Comparison of ENCODE assay signal across 7 cellular contexts in the genomic region with DNA sequence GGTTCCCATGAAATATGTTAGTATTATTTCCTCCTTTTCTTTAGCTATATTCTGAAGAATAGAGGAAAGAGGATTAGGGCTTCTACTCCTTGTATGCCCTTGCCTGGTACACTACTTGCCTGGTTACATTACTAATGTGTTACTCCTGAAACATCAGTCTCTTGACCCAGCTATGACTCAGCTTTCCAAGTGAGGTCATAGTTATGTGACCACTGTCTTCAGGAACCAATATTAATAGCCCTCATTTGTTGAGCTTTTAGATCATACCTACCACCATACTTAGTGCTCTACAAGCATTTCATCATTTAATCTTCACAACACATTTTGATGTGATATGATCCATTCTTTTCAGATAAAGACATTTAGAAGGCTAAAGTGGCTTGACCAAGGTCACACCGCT.
DNase-seq lines count a peak whose midpoint lies in the region; ATAC-seq and TF ChIP-seq lines count a peak whose summit lies in the region.

No MANE protein-coding gene starts in this region.

- peak overlapping the region; percentile 96 for H3K4me3 ChIP-seq in thoracic aorta

- ATAC-seq in GM21367 (IDR thresholded peaks at IDR 0.05; ENCODE audit: unreplicated experiment) (peak; percentile 49), HG03565 (IDR thresholded peaks at IDR 0.05; ENCODE audit: unreplicated experiment) (peak; percentile 51), esophagus mucosa (peak; percentile 66), thoracic aorta (ENCODE audit: insufficient number of reproducible peaks, low FRiP score, low read depth) (peak; percentile 46)

- no peak for TF ChIP-seq CTCF in thoracic aorta (IDR thresholded peaks at IDR 0.05)

- peaks cover 16 to 39% of the 10 kb centered on the region in 2 donors for H3K4me1 ChIP-seq in thoracic aorta (ENCODE audit: control insufficient read depth in 1 of 2, low read depth in 2 of 2)

- DNase-seq in thoracic aorta (ENCODE audit: low spot score) (peak; percentile 25), occipital lobe (lab: John Stamatoyannopoulos, UW) (no peak)
- DNase-seq in activated CD8-positive, alpha-beta memory T cell treated with anti-CD3 and anti-CD28 coated beads for 24 hours, result no peak
- DNase-seq in stimulated activated CD4-positive, alpha-beta T cell treated with anti-CD3 and anti-CD28 coated beads, Interleukin-4, amount 100 ng/mL, for 4 hours, result no peak

- no peaks in the 10 kb centered on the region for H3K9me3 ChIP-seq in thoracic aorta

- H3K27me3 ChIP-seq in thoracic aorta (replicated peaks; ENCODE audit: insufficient read depth), result no peaks in the 10 kb centered on the region

- peak overlapping the region; percentile 98 to 99 for H3K27ac ChIP-seq in thoracic aorta

- H3K36me3 ChIP-seq in thoracic aorta, result no peaks in the 10 kb centered on the region
